Comparison of ENCODE assay signal across 1 cellular context in genomic region chr5:322281-322941, GRCh38.
TF ChIP-seq lines count a peak whose summit lies in the region.

No MANE protein-coding gene starts in this region.

TF ChIP-seq in GM12878, 131 proteins besides CTCF, POLR2A, EP300 and RAD21 (continued from another document):
- no peak for TF ChIP-seq ZBTB4 (CRISPR knock-in tag; IDR thresholded peaks at IDR 0.05)
- no peak for TF ChIP-seq YBX1 (IDR thresholded peaks at IDR 0.05)
- TF ChIP-seq NFYA (IDR thresholded peaks at IDR 0.05; ENCODE audit: borderline replicate concordance, low read depth, low read length) = no peak
- TF ChIP-seq EED (IDR thresholded peaks at IDR 0.05; ENCODE audit: low read depth) = no peak
- no peak for TF ChIP-seq SKIL (IDR thresholded peaks at IDR 0.05; ENCODE audit: low read depth, poor library complexity, severe bottlenecking)
- no peak for TF ChIP-seq ZNF622 (IDR thresholded peaks at IDR 0.05)
- no peak for TF ChIP-seq SIN3A (IDR thresholded peaks at IDR 0.05; ENCODE audit: low read depth, low read length)
- TF ChIP-seq TCF12 (IDR thresholded peaks at IDR 0.05; ENCODE audit: low read depth, low read length) = no peak
- no peak; the same call in 1 of the 2 replicates for TF ChIP-seq YY1 (IDR thresholded peaks at IDR 0.05; ENCODE audit: low read depth, low read length)
- no peak for TF ChIP-seq STAT1 (conservative IDR thresholded peaks at IDR 0.05)
- no peak; the same call in 1 of the 2 replicates for TF ChIP-seq FOXM1 (IDR thresholded peaks at IDR 0.05; ENCODE audit: low read depth, low read length)
- TF ChIP-seq, protein P1, sequence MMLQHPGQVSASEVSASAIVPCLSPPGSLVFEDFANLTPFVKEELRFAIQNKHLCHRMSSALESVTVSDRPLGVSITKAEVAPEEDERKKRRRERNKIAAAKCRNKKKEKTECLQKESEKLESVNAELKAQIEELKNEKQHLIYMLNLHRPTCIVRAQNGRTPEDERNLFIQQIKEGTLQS (IDR thresholded peaks at IDR 0.05; ENCODE audit: borderline replicate concordance, extremely low read depth, low read depth, low read length) = no peak
- TF ChIP-seq TCF7 (IDR thresholded peaks at IDR 0.05; ENCODE audit: borderline replicate concordance) = no peak
- TF ChIP-seq ZBTB11 (CRISPR knock-in tag; IDR thresholded peaks at IDR 0.05) = no peak
